1 cellular context compared by ENCODE assay signal in the genomic region with DNA sequence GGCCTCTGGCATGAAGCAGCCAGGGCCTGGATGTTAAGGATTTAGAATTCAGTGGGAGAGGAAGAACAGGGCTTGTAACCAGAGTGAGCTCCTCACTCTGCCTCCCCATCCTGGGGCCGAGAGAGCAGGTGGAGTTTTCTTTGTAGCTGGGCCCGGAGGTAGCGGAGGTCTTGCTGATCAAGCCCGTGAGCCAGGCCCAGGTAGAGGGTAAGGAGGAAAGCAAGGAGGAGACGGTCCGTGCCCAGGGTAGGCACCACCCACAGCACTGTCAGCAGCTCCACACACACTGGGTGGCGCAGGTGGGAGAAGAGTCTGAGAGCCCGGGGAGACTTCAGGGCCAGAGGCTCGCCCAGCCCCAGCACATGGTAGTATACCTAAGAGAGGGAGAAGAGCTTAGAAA.
TF ChIP-seq lines count a peak whose summit lies in the region.

No MANE protein-coding gene starts in this region.

TF ChIP-seq in liver, 16 proteins besides CTCF, POLR2A, EP300 and RAD21 (continued from another document):
- TF ChIP-seq, protein P1, sequence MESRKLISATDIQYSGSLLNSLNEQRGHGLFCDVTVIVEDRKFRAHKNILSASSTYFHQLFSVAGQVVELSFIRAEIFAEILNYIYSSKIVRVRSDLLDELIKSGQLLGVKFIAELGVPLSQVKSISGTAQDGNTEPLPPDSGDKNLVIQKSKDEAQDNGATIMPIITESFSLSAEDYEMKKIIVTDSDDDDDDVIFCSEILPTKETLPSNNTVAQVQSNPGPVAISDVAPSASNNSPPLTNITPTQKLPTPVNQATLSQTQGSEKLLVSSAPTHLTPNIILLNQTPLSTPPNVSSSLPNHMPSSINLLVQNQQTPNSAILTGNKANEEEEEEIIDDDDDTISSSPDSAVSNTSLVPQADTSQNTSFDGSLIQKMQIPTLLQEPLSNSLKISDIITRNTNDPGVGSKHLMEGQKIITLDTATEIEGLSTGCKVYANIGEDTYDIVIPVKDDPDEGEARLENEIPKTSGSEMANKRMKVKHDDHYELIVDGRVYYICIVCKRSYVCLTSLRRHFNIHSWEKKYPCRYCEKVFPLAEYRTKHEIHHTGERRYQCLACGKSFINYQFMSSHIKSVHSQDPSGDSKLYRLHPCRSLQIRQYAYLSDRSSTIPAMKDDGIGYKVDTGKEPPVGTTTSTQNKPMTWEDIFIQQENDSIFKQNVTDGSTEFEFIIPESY (IDR thresholded peaks at IDR 0.05): no peak
- TF ChIP-seq SP1 (IDR thresholded peaks at IDR 0.05) (no peak), FOXA2 (IDR thresholded peaks at IDR 0.05) (no peak), JUND (IDR thresholded peaks at IDR 0.05) (no peak), RXRA (IDR thresholded peaks at IDR 0.05) (no peak), TAF1 (conservative IDR thresholded peaks at IDR 0.05) (no peak), NR2F2 (IDR thresholded peaks at IDR 0.05) (no peak)
- TF ChIP-seq, protein P2, sequence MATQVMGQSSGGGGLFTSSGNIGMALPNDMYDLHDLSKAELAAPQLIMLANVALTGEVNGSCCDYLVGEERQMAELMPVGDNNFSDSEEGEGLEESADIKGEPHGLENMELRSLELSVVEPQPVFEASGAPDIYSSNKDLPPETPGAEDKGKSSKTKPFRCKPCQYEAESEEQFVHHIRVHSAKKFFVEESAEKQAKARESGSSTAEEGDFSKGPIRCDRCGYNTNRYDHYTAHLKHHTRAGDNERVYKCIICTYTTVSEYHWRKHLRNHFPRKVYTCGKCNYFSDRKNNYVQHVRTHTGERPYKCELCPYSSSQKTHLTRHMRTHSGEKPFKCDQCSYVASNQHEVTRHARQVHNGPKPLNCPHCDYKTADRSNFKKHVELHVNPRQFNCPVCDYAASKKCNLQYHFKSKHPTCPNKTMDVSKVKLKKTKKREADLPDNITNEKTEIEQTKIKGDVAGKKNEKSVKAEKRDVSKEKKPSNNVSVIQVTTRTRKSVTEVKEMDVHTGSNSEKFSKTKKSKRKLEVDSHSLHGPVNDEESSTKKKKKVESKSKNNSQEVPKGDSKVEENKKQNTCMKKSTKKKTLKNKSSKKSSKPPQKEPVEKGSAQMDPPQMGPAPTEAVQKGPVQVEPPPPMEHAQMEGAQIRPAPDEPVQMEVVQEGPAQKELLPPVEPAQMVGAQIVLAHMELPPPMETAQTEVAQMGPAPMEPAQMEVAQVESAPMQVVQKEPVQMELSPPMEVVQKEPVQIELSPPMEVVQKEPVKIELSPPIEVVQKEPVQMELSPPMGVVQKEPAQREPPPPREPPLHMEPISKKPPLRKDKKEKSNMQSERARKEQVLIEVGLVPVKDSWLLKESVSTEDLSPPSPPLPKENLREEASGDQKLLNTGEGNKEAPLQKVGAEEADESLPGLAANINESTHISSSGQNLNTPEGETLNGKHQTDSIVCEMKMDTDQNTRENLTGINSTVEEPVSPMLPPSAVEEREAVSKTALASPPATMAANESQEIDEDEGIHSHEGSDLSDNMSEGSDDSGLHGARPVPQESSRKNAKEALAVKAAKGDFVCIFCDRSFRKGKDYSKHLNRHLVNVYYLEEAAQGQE (IDR thresholded peaks at IDR 0.05): no peak
- TF ChIP-seq, protein P3, sequence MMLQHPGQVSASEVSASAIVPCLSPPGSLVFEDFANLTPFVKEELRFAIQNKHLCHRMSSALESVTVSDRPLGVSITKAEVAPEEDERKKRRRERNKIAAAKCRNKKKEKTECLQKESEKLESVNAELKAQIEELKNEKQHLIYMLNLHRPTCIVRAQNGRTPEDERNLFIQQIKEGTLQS (IDR thresholded peaks at IDR 0.05): no peak
- TF ChIP-seq, protein P4, sequence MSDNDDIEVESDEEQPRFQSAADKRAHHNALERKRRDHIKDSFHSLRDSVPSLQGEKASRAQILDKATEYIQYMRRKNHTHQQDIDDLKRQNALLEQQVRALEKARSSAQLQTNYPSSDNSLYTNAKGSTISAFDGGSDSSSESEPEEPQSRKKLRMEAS (IDR thresholded peaks at IDR 0.05): no peak
TF ChIP-seq in liver: peak in this region for 0.
